In genomic region chr7:143745340-143745739, GRCh38 we compare ENCODE assay signal across 4 cellular contexts. TPM values are rescaled to one million over a fixed set of nuclear protein-coding genes. Genes with fewer than 3 reads are reported as not detected.
"Had no signal": no experiment of that assay in that cellular context is flagged by ENCODE, and none has a peak within 500 bp of the region (broad histone marks: within the 10 kb centered on the region; RNA-seq: fewer than 3 reads in every experiment).

No MANE protein-coding gene starts in this region.

RNA-seq across cellular contexts. Expression of gene CTAGE6, which starts 12.2 kb away (rescaled TPM):
- total RNA-seq: HT-29, PC-9, Right ventricle myocardium inferior, SJCRH30 had no signal
